Comparison of ENCODE assay signal across 14 cellular contexts in the genomic region with DNA sequence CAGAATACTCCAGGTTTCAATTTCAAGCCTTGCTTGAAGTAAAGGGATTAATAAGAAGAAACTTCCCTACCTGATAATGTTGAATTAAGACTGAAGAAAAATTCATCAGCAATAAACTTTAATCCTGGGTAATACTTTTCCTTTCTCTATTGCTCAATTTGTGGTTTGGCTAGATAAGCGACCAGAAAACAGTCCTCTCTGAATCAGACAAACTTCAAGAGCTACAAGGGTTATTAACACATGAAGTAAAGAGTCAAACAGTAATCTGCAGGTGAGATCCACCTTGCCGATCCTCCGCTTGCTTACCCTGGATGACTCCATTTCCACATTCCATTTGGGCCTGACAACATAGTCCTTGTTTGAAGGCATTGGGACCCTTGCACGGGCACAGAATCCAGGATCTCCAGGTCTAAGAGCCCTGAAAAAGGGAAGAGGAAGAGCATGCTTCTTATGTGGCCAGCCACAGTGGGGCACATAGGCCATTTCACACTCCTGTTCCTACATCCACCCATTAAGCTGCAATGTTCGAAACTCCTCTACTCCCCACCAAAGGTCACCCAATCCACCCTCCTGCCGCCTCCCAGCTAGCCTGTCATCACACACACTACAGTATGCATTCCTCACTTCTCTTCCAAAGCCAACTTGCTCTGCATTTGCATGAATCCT. TPM values are rescaled to one million over a fixed set of nuclear protein-coding genes. Genes with fewer than 3 reads are reported as not detected.
DNase-seq lines count a peak whose midpoint lies in the region; ATAC-seq and TF ChIP-seq lines count a peak whose summit lies in the region.
"Had no signal": no experiment of that assay in that cellular context is flagged by ENCODE, and none has a peak within 500 bp of the region (broad histone marks: within the 10 kb centered on the region; RNA-seq: fewer than 3 reads in every experiment).

No MANE protein-coding gene starts in this region.

- DNase-seq in AG08395 (ENCODE audit: low spot score), result peak; percentile 12
- DNase-seq in HL-60 (ENCODE audit: low read depth in 1 of 2, low spot score in 1 of 2), result peak; percentile 77
- no peak for DNase-seq in activated B cell treated with CpG ODN at 0.5 μM for 24 hours
- peak; percentile 76 for DNase-seq in fibroblast of villous mesenchyme (ENCODE audit: low read depth)
- no peak for DNase-seq in stimulated activated CD4-positive, alpha-beta T cell treated with anti-CD3 and anti-CD28 coated beads, Interleukin-4, amount 100 ng/mL, for 4 hours
- no peak for DNase-seq in middle frontal gyrus (ENCODE audit: extremely low spot score, low spot score)
- DNase-seq: aorta, NCI-H2171, occipital lobe, substantia nigra had no signal

- CTCF ChIA-PET in activated B cell treated with CpG ODN at 0.5 μM for 24 hours (lab: Charles Lee), result no interaction called here

- peak overlapping the region; percentile 53 for H3K27ac Mint-ChIP-seq in activated B cell treated with CpG ODN at 0.5 μM for 24 hours

- no peaks in the 10 kb centered on the region for H3K27me3 Mint-ChIP-seq in activated B cell treated with CpG ODN at 0.5 μM for 24 hours

- intact Hi-C loops in activated B cell treated with CpG ODN at 0.5 μM for 24 hours (cut with micrococcal nuclease), result no loop called here

- no peak for ATAC-seq in activated B cell treated with CpG ODN at 0.5 μM for 24 hours (ENCODE audit: low read depth)
- ATAC-seq in HG02973 (IDR thresholded peaks at IDR 0.05; ENCODE audit: unreplicated experiment), result no peak
- ATAC-seq in SK-N-SH treated with all-trans-retinoic acid at 6 μM for 48 hours, result no peak

- POLR2A ChIA-PET in activated B cell treated with CpG ODN at 0.5 μM for 24 hours (lab: Charles Lee), result no interaction called here

- H3K27me3 ChIP-seq in HL-60 (ENCODE audit: insufficient read depth, poor library complexity, severe bottlenecking), result no peaks in the 10 kb centered on the region

- no peak overlapping the region for H3K4me3 Mint-ChIP-seq in activated B cell treated with CpG ODN at 0.5 μM for 24 hours

- H3K4me3 ChIP-seq in HL-60 (replicated peaks; ENCODE audit: insufficient read depth, low read length), result no peak overlapping the region
- H3K4me3 ChIP-seq in fibroblast of villous mesenchyme (ENCODE audit: low read depth, low read length), result no peak overlapping the region

- H3K9me3 Mint-ChIP-seq in activated B cell treated with CpG ODN at 0.5 μM for 24 hours, result no peaks in the 10 kb centered on the region

- peak overlapping the region; percentile 62 for H3K27ac ChIP-seq in HL-60 (replicated peaks)
- H3K27ac ChIP-seq: C4-2B had no signal

- TF ChIP-seq CTCF in HL-60 (IDR thresholded peaks at IDR 0.05; ENCODE audit: insufficient read depth, low read length), result no peak
- no peak for TF ChIP-seq CTCF in activated B cell treated with CpG ODN at 0.5 μM for 24 hours (IDR thresholded peaks at IDR 0.05)
- TF ChIP-seq CTCF in fibroblast of villous mesenchyme (IDR thresholded peaks at IDR 0.05; ENCODE audit: insufficient read depth, low read depth, low read length), result no peak

- H3K36me3 Mint-ChIP-seq in activated B cell treated with CpG ODN at 0.5 μM for 24 hours (ENCODE audit: low read depth), result peaks cover 90% of the 10 kb centered on the region

- peaks cover 22% of the 10 kb centered on the region for H3K4me1 Mint-ChIP-seq in activated B cell treated with CpG ODN at 0.5 μM for 24 hours

TF ChIP-seq in SK-N-SH treated with all-trans-retinoic acid at 6 μM for 48 hours, 23 proteins besides CTCF, POLR2A, EP300 and RAD21:
- TF ChIP-seq ZNF565 (CRISPR knock-in tag; conservative IDR thresholded peaks at IDR 0.05; ENCODE audit: low read depth) (no peak), RARB (CRISPR knock-in tag; IDR thresholded peaks at IDR 0.05) (no peak), PPARA (CRISPR knock-in tag; IDR thresholded peaks at IDR 0.05; ENCODE audit: borderline replicate concordance) (no peak), SNAI2 (CRISPR knock-in tag; IDR thresholded peaks at IDR 0.05) (no peak), ZFP3 (CRISPR knock-in tag; IDR thresholded peaks at IDR 0.05) (no peak), ESRRG (CRISPR knock-in tag; IDR thresholded peaks at IDR 0.05) (no peak), ZFP30 (CRISPR knock-in tag; IDR thresholded peaks at IDR 0.05) (no peak), BACH2 (CRISPR knock-in tag; IDR thresholded peaks at IDR 0.05; ENCODE audit: borderline replicate concordance) (no peak), TOX (CRISPR knock-in tag; IDR thresholded peaks at IDR 0.05; ENCODE audit: borderline replicate concordance) (no peak), CSDC2 (CRISPR knock-in tag; IDR thresholded peaks at IDR 0.05) (no peak), ZNF8 (CRISPR knock-in tag; IDR thresholded peaks at IDR 0.05) (no peak), TCF4 (CRISPR knock-in tag; IDR thresholded peaks at IDR 0.05; ENCODE audit: borderline replicate concordance) (no peak), GLIS3 (CRISPR knock-in tag; IDR thresholded peaks at IDR 0.05) (no peak)
- TF ChIP-seq, protein P1, sequence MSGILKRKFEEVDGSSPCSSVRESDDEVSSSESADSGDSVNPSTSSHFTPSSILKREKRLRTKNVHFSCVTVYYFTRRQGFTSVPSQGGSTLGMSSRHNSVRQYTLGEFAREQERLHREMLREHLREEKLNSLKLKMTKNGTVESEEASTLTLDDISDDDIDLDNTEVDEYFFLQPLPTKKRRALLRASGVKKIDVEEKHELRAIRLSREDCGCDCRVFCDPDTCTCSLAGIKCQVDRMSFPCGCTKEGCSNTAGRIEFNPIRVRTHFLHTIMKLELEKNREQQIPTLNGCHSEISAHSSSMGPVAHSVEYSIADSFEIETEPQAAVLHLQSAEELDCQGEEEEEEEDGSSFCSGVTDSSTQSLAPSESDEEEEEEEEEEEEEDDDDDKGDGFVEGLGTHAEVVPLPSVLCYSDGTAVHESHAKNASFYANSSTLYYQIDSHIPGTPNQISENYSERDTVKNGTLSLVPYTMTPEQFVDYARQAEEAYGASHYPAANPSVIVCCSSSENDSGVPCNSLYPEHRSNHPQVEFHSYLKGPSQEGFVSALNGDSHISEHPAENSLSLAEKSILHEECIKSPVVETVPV (CRISPR knock-in tag; IDR thresholded peaks at IDR 0.05), result no peak
- TF ChIP-seq, protein P2, sequence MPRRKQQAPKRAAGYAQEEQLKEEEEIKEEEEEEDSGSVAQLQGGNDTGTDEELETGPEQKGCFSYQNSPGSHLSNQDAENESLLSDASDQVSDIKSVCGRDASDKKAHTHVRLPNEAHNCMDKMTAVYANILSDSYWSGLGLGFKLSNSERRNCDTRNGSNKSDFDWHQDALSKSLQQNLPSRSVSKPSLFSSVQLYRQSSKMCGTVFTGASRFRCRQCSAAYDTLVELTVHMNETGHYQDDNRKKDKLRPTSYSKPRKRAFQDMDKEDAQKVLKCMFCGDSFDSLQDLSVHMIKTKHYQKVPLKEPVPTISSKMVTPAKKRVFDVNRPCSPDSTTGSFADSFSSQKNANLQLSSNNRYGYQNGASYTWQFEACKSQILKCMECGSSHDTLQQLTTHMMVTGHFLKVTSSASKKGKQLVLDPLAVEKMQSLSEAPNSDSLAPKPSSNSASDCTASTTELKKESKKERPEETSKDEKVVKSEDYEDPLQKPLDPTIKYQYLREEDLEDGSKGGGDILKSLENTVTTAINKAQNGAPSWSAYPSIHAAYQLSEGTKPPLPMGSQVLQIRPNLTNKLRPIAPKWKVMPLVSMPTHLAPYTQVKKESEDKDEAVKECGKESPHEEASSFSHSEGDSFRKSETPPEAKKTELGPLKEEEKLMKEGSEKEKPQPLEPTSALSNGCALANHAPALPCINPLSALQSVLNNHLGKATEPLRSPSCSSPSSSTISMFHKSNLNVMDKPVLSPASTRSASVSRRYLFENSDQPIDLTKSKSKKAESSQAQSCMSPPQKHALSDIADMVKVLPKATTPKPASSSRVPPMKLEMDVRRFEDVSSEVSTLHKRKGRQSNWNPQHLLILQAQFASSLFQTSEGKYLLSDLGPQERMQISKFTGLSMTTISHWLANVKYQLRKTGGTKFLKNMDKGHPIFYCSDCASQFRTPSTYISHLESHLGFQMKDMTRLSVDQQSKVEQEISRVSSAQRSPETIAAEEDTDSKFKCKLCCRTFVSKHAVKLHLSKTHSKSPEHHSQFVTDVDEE (CRISPR knock-in tag; IDR thresholded peaks at IDR 0.05), result no peak
- TF ChIP-seq, protein P3, sequence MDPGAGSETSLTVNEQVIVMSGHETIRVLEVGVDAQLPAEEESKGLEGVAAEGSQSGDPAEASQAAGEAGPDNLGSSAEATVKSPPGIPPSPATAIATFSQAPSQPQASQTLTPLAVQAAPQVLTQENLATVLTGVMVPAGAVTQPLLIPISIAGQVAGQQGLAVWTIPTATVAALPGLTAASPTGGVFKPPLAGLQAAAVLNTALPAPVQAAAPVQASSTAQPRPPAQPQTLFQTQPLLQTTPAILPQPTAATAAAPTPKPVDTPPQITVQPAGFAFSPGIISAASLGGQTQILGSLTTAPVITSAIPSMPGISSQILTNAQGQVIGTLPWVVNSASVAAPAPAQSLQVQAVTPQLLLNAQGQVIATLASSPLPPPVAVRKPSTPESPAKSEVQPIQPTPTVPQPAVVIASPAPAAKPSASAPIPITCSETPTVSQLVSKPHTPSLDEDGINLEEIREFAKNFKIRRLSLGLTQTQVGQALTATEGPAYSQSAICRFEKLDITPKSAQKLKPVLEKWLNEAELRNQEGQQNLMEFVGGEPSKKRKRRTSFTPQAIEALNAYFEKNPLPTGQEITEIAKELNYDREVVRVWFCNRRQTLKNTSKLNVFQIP (CRISPR knock-in tag; IDR thresholded peaks at IDR 0.05; ENCODE audit: borderline replicate concordance, low read depth), result no peak
- TF ChIP-seq, protein P4, sequence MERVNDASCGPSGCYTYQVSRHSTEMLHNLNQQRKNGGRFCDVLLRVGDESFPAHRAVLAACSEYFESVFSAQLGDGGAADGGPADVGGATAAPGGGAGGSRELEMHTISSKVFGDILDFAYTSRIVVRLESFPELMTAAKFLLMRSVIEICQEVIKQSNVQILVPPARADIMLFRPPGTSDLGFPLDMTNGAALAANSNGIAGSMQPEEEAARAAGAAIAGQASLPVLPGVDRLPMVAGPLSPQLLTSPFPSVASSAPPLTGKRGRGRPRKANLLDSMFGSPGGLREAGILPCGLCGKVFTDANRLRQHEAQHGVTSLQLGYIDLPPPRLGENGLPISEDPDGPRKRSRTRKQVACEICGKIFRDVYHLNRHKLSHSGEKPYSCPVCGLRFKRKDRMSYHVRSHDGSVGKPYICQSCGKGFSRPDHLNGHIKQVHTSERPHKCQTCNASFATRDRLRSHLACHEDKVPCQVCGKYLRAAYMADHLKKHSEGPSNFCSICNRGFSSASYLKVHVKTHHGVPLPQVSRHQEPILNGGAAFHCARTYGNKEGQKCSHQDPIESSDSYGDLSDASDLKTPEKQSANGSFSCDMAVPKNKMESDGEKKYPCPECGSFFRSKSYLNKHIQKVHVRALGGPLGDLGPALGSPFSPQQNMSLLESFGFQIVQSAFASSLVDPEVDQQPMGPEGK (CRISPR knock-in tag; IDR thresholded peaks at IDR 0.05; ENCODE audit: borderline replicate concordance), result no peak

RNA-seq across cellular contexts. Expression of a gene that starts 39.9 kb away (rescaled TPM):
- 45.6 and 49.3 TPM in 2 replicates for total RNA-seq in activated B cell treated with CpG ODN at 0.5 μM for 24 hours
- total RNA-seq in fibroblast of villous mesenchyme, result 35.1 and 42.7 TPM in 2 replicates

RNA-seq across cellular contexts. Expression of a gene that starts 49.1 kb away (rescaled TPM):
- 3.0 and 3.4 TPM in 2 replicates for total RNA-seq in activated B cell treated with CpG ODN at 0.5 μM for 24 hours
- total RNA-seq in fibroblast of villous mesenchyme, result 0.86 TPM in 1 of 2 replicates, not detected in the other
- total RNA-seq: H1, occipital lobe had no signal

Comparison
In these comparisons a context has a peak if more than half of its experiments do, and no peak if none do; other contexts are left out.
1. DNase-seq: peak in AG08395 (single experiment), HL-60 (2 of 2) and fibroblast of villous mesenchyme (single experiment); none in activated B cell treated with CpG ODN at 0.5 μM for 24 hours (single experiment), stimulated activated CD4-positive, alpha-beta T cell treated with anti-CD3 and anti-CD28 coated beads, Interleukin-4, amount 100 ng/mL, for 4 hours (0 of 2) and middle frontal gyrus (single experiment).